Comparison of ENCODE assay signal across 1 cellular context in the genomic region with DNA sequence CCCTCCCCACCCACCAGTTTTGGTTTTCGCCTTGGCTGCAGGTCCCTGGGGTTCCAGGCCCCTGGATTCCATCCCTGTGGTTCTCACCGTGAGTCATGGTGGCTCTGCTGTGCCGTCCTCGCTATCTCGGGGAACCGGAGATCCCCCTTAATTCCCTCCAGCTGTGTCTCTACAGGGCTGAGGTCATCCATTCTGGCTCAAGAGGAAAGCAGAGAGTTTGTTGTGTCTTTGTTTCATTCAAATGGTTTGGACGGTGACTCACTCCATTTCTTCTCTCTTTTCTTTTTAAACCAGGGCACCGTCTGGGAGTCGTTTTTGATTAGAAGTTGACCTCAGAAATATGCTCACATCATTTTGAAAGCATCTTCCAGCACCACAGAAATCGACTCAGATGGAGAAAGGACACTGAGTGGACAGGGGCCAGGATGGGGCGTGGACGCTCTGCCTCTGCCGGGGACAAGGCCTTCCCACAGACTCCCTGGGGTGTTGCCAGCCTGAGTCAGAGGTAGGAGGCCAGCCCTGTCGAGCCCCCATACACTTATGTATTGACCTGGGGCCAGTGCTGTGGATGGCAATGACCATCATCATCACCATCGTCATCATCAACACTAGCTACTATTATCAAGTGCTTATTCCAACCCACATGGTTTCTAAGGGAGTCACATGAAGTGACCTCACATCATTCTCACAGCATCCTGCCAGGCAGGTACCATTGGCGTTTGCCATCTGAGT.
TF ChIP-seq lines count a peak whose summit lies in the region.

No MANE protein-coding gene starts in this region.

TF ChIP-seq in IMR-90, 13 proteins besides CTCF, POLR2A, EP300 and RAD21 (continued from another document):
- peak; percentile 40; the same call in 1 of the 2 replicates for TF ChIP-seq MAZ (IDR thresholded peaks at IDR 0.05; ENCODE audit: borderline replicate concordance, low read depth, low read length)
- TF ChIP-seq RCOR1 (IDR thresholded peaks at IDR 0.05; ENCODE audit: insufficient replicate concordance, low read length), result no peak
- peak; percentile 38 for TF ChIP-seq CEBPB (IDR thresholded peaks at IDR 0.05; ENCODE audit: low read depth, low read length)
- TF ChIP-seq CHD1 (IDR thresholded peaks at IDR 0.05; ENCODE audit: low read depth, low read length), result no peak
- TF ChIP-seq, protein P1, sequence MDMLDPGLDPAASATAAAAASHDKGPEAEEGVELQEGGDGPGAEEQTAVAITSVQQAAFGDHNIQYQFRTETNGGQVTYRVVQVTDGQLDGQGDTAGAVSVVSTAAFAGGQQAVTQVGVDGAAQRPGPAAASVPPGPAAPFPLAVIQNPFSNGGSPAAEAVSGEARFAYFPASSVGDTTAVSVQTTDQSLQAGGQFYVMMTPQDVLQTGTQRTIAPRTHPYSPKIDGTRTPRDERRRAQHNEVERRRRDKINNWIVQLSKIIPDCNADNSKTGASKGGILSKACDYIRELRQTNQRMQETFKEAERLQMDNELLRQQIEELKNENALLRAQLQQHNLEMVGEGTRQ (IDR thresholded peaks at IDR 0.05; ENCODE audit: low read depth, low read length), result peak; percentile 70
- peak; percentile 95 for TF ChIP-seq FOS (IDR thresholded peaks at IDR 0.05; ENCODE audit: low read depth, low read length)
- peak; percentile 33 for TF ChIP-seq BHLHE40 (IDR thresholded peaks at IDR 0.05; ENCODE audit: low read depth, low read length)
- TF ChIP-seq NFE2L2 (IDR thresholded peaks at IDR 0.05; ENCODE audit: low read depth, low read length), result peak; percentile 56
- peak; percentile 6 for TF ChIP-seq SMC3 (IDR thresholded peaks at IDR 0.05; ENCODE audit: low read depth, low read length)
- no peak for TF ChIP-seq MXI1 (IDR thresholded peaks at IDR 0.05; ENCODE audit: borderline replicate concordance, low read depth, low read length)
TF ChIP-seq in IMR-90: peak in this region for 7.
